In the genomic region with DNA sequence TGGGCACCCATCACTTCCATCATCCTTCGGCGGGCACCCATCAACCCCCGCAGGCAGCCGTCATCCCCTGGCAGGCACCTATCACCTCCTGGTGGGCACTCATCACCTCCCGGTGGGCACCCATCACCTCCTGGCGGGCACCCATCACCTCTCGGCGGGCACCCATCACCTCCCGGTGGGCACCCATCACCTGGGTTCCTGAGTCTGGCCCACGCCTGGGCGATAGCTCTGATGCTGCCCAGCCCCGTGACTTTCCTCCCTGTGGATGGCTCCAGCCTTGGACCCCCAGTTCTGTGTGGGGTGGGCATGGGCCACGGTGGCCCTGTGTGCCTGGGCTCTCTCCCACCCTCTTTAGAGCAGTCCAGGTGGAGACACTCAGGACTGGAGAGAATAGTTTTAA, we compare ENCODE assay signal across 23 cellular contexts. TPM values are rescaled to one million over a fixed set of nuclear protein-coding genes. Genes with fewer than 3 reads are reported as not detected.
DNase-seq lines count a peak whose midpoint lies in the region; ATAC-seq, FAIRE-seq and TF ChIP-seq lines count a peak whose summit lies in the region.
"Had no signal": no experiment of that assay in that cellular context is flagged by ENCODE, and none has a peak within 500 bp of the region (broad histone marks: within the 10 kb centered on the region; RNA-seq: fewer than 3 reads in every experiment).

No MANE protein-coding gene starts in this region.

- H3K36me3 ChIP-seq in astrocyte (ENCODE audit: insufficient read depth, low read length) (peaks cover 31% of the 10 kb centered on the region), lower lobe of right lung (peaks cover 94% of the 10 kb centered on the region), OCI-LY7 (ENCODE audit: insufficient read depth, low read length) (peaks cover 94% of the 10 kb centered on the region)

- peaks cover 21% of the 10 kb centered on the region for H4K20me1 ChIP-seq in astrocyte (ENCODE audit: insufficient read depth, low read length)
- no peaks in the 10 kb centered on the region for H4K20me1 ChIP-seq in OCI-LY7 (ENCODE audit: insufficient read depth, low read length)

- H3K27ac Mint-ChIP-seq in activated CD4-positive, alpha-beta T cell treated with anti-CD3 and anti-CD28 coated beads for 36 hours: peak overlapping the region; percentile 51
- H3K27ac Mint-ChIP-seq in activated CD4-positive, alpha-beta T cell treated with anti-CD3 and anti-CD28 coated beads, Interleukin-2, amount 10 ng/mL, durations not matched to agents 24 days and 14 days: no peak overlapping the region
- peak overlapping the region; percentile 30 for H3K27ac Mint-ChIP-seq in CD4-positive, alpha-beta T cell
- peak overlapping the region; percentile 18 for H3K27ac Mint-ChIP-seq in astrocyte (ENCODE audit: unreplicated experiment)

- no peak for DNase-seq in activated CD4-positive, alpha-beta T cell treated with anti-CD3 and anti-CD28 coated beads for 36 hours
- no peak for DNase-seq in activated CD4-positive, alpha-beta T cell treated with anti-CD3 and anti-CD28 coated beads, Interleukin-2, amount 10 ng/mL, durations not matched to agents 24 days and 14 days
- DNase-seq in CD4-positive, alpha-beta T cell: no peak
- no peak for DNase-seq in astrocyte (ENCODE audit: low read depth)
- DNase-seq in lower lobe of right lung: peak; percentile 21
- no peak for DNase-seq in OCI-LY7 (ENCODE audit: low spot score)
- no peak for DNase-seq in NCI-H2081 (lab: John Stamatoyannopoulos, UW)
- DNase-seq: 8988T; AML-193; C1 segment of cervical spinal cord; CD8-positive, alpha-beta memory T cell; KBM-7; NCI-H1105; NCI-H146; NCI-H2029; NCI-H226; NCI-H510A treated with DMSO at 0.1 percent for 48 hours; NCI-H748 treated with DMSO at 0.1 percent for 48 hours; NK-92 treated with Interleukin-12 subunit alpha and Interleukin-12 subunit beta, amount 100 ng/mL, for 24 hours had no signal

- no peak for TF ChIP-seq CTCF in CD4-positive, alpha-beta T cell (IDR thresholded peaks at IDR 0.05)
- TF ChIP-seq CTCF in astrocyte (IDR thresholded peaks at IDR 0.05; ENCODE audit: insufficient read depth, low read depth, low read length) (no peak), lower lobe of right lung (IDR thresholded peaks at IDR 0.05) (no peak), OCI-LY7 (conservative IDR thresholded peaks at IDR 0.05; ENCODE audit: low read length) (no peak)

- no peak overlapping the region for H3K4me3 Mint-ChIP-seq in activated CD4-positive, alpha-beta T cell treated with anti-CD3 and anti-CD28 coated beads for 36 hours
- no peak overlapping the region for H3K4me3 Mint-ChIP-seq in activated CD4-positive, alpha-beta T cell treated with anti-CD3 and anti-CD28 coated beads, Interleukin-2, amount 10 ng/mL, durations not matched to agents 24 days and 14 days
- H3K4me3 Mint-ChIP-seq in CD4-positive, alpha-beta T cell: no peak overlapping the region
- no peak overlapping the region for H3K4me3 Mint-ChIP-seq in astrocyte (ENCODE audit: unreplicated experiment)
- H3K4me3 Mint-ChIP-seq: CD8-positive, alpha-beta memory T cell had no signal

- no peaks in the 10 kb centered on the region for H3K27me3 Mint-ChIP-seq in activated CD4-positive, alpha-beta T cell treated with anti-CD3 and anti-CD28 coated beads for 36 hours
- no peaks in the 10 kb centered on the region for H3K27me3 Mint-ChIP-seq in activated CD4-positive, alpha-beta T cell treated with anti-CD3 and anti-CD28 coated beads, Interleukin-2, amount 10 ng/mL, durations not matched to agents 24 days and 14 days
- H3K27me3 Mint-ChIP-seq in CD4-positive, alpha-beta T cell: no peaks in the 10 kb centered on the region
- H3K27me3 Mint-ChIP-seq in astrocyte (ENCODE audit: low read depth, unreplicated experiment): no peaks in the 10 kb centered on the region

- no TSS peak for BruUV-seq in OCI-LY7 (replicated peaks; lab: Mats Ljungman, UMichigan)

- no peak overlapping the region for H3K4me2 ChIP-seq in astrocyte (ENCODE audit: low read length)
- no peak overlapping the region for H3K4me2 ChIP-seq in OCI-LY7 (ENCODE audit: low read length)

- no peak for FAIRE-seq in astrocyte (lab: Jason Lieb, UNC)
- FAIRE-seq: G401.6 had no signal

- CTCF ChIA-PET in activated CD4-positive, alpha-beta T cell treated with anti-CD3 and anti-CD28 coated beads for 36 hours (lab: Charles Lee): no interaction called here
- CTCF ChIA-PET in CD4-positive, alpha-beta T cell (lab: Charles Lee): no interaction called here
- CTCF ChIA-PET in OCI-LY7 (lab: Charles Lee; ENCODE audit: unreplicated experiment): interaction anchor here (0.6 kb wide), 1 partner anchor 123 kb away, joined by 3 read pairs; no protein-coding TSS in a partner anchor

- peaks cover 3% of the 10 kb centered on the region for H3K4me1 Mint-ChIP-seq in activated CD4-positive, alpha-beta T cell treated with anti-CD3 and anti-CD28 coated beads for 36 hours
- peaks cover 14% of the 10 kb centered on the region for H3K4me1 Mint-ChIP-seq in activated CD4-positive, alpha-beta T cell treated with anti-CD3 and anti-CD28 coated beads, Interleukin-2, amount 10 ng/mL, durations not matched to agents 24 days and 14 days
- H3K4me1 Mint-ChIP-seq in CD4-positive, alpha-beta T cell (ENCODE audit: low read depth): peaks cover 11% of the 10 kb centered on the region
- H3K4me1 Mint-ChIP-seq in astrocyte (ENCODE audit: low read depth, unreplicated experiment): no peaks in the 10 kb centered on the region

- H3K4me3 ChIP-seq in astrocyte (ENCODE audit: insufficient read depth, low read depth, low read length) (no peak overlapping the region), lower lobe of right lung (no peak overlapping the region), OCI-LY7 (ENCODE audit: low read depth, low read length, poor library complexity, severe bottlenecking) (no peak overlapping the region)
- H3K4me3 ChIP-seq: Peyer's patch had no signal

- H3K9me3 Mint-ChIP-seq in activated CD4-positive, alpha-beta T cell treated with anti-CD3 and anti-CD28 coated beads for 36 hours (ENCODE audit: low read depth): no peaks in the 10 kb centered on the region
- H3K9me3 Mint-ChIP-seq in activated CD4-positive, alpha-beta T cell treated with anti-CD3 and anti-CD28 coated beads, Interleukin-2, amount 10 ng/mL, durations not matched to agents 24 days and 14 days: no peaks in the 10 kb centered on the region
- H3K9me3 Mint-ChIP-seq in CD4-positive, alpha-beta T cell: no peaks in the 10 kb centered on the region
- H3K9me3 Mint-ChIP-seq in astrocyte (ENCODE audit: unreplicated experiment): no peaks in the 10 kb centered on the region
- H3K9me3 Mint-ChIP-seq: CD8-positive, alpha-beta memory T cell had no signal

- no peaks in the 10 kb centered on the region for H3K9me3 ChIP-seq in CD4-positive, alpha-beta T cell (ENCODE audit: control insufficient read depth, low read length)
- no peaks in the 10 kb centered on the region for H3K9me3 ChIP-seq in astrocyte (ENCODE audit: insufficient read depth, low read depth, low read length)
- H3K9me3 ChIP-seq in lower lobe of right lung: no peaks in the 10 kb centered on the region
- no peaks in the 10 kb centered on the region for H3K9me3 ChIP-seq in OCI-LY7 (ENCODE audit: low read length)
- H3K9me3 ChIP-seq: Peyer's patch had no signal

- H3K4me1 ChIP-seq in astrocyte (ENCODE audit: insufficient read depth, low read length): peaks cover 25% of the 10 kb centered on the region
- no peaks in the 10 kb centered on the region for H3K4me1 ChIP-seq in lower lobe of right lung
- no peaks in the 10 kb centered on the region for H3K4me1 ChIP-seq in OCI-LY7 (ENCODE audit: insufficient read depth, low read length, poor library complexity, severe bottlenecking)
- H3K4me1 ChIP-seq: Peyer's patch had no signal

- no peak overlapping the region for H2AFZ ChIP-seq in astrocyte (ENCODE audit: low read depth, low read length)
- no peak overlapping the region for H2AFZ ChIP-seq in OCI-LY7 (ENCODE audit: low read length)

- POLR2A ChIA-PET in activated CD4-positive, alpha-beta T cell treated with anti-CD3 and anti-CD28 coated beads for 36 hours (lab: Charles Lee): no interaction called here
- POLR2A ChIA-PET in CD4-positive, alpha-beta T cell (lab: Charles Lee): no interaction called here
- POLR2A ChIA-PET in OCI-LY7 (lab: Charles Lee): interaction anchor here (0.6 kb wide), 1 partner anchor 443 kb away, joined by 4 read pairs; no protein-coding TSS in a partner anchor

- no peak overlapping the region for H3K9ac ChIP-seq in astrocyte (ENCODE audit: low read length)

- H3K27ac ChIP-seq in CD4-positive, alpha-beta T cell (ENCODE audit: low read depth, low read length): no peak overlapping the region
- H3K27ac ChIP-seq in astrocyte (ENCODE audit: low read depth, low read length) (no peak overlapping the region), lower lobe of right lung (no peak overlapping the region), OCI-LY7 (ENCODE audit: low read depth, low read length, poor library complexity, severe bottlenecking) (no peak overlapping the region)
- H3K27ac ChIP-seq: HL-60, Peyer's patch had no signal

- intact Hi-C loops in activated CD4-positive, alpha-beta T cell treated with anti-CD3 and anti-CD28 coated beads for 36 hours (cut with DNase I, micrococcal nuclease): loop anchor here (10.0 kb wide), 1 partner anchor 173 kb away; no protein-coding TSS in a partner anchor
- intact Hi-C loops in activated CD4-positive, alpha-beta T cell treated with anti-CD3 and anti-CD28 coated beads, Interleukin-2, amount 10 ng/mL, durations not matched to agents 24 days and 14 days (cut with micrococcal nuclease): no loop called here
- intact Hi-C loops in CD4-positive, alpha-beta T cell (cut with DNase I, micrococcal nuclease): no loop called here
- intact Hi-C loops in lower lobe of right lung (cut with DNase I) (no loop called here), OCI-LY7 (cut with micrococcal nuclease; ENCODE audit: unreplicated experiment) (no loop called here)

- H3K36me3 Mint-ChIP-seq in activated CD4-positive, alpha-beta T cell treated with anti-CD3 and anti-CD28 coated beads for 36 hours (ENCODE audit: low read depth): peaks cover 80% of the 10 kb centered on the region
- peaks cover 71% of the 10 kb centered on the region for H3K36me3 Mint-ChIP-seq in activated CD4-positive, alpha-beta T cell treated with anti-CD3 and anti-CD28 coated beads, Interleukin-2, amount 10 ng/mL, durations not matched to agents 24 days and 14 days (ENCODE audit: low read depth)
- peaks cover 96% of the 10 kb centered on the region for H3K36me3 Mint-ChIP-seq in CD4-positive, alpha-beta T cell (ENCODE audit: low read depth)
- H3K36me3 Mint-ChIP-seq in astrocyte (ENCODE audit: low read depth, unreplicated experiment): peaks cover 39% of the 10 kb centered on the region

- no peak for ATAC-seq in activated CD4-positive, alpha-beta T cell treated with anti-CD3 and anti-CD28 coated beads for 36 hours
- no peak for ATAC-seq in CD4-positive, alpha-beta T cell (ENCODE audit: poor library complexity)
- no peak for ATAC-seq in lower lobe of right lung
- ATAC-seq in HG03457 (IDR thresholded peaks at IDR 0.05; ENCODE audit: unreplicated experiment): no peak

- H3K9me2 ChIP-seq in OCI-LY7 (ENCODE audit: insufficient read depth, low read length): no peaks in the 10 kb centered on the region

- no peaks in the 10 kb centered on the region for H3K27me3 ChIP-seq in CD4-positive, alpha-beta T cell (ENCODE audit: control insufficient read depth, insufficient read depth, low read length)
- H3K27me3 ChIP-seq in astrocyte (ENCODE audit: insufficient read depth, low read length) (no peaks in the 10 kb centered on the region), lower lobe of right lung (ENCODE audit: low read depth) (no peaks in the 10 kb centered on the region)
- H3K27me3 ChIP-seq: Peyer's patch had no signal

- H3K79me2 ChIP-seq in astrocyte (ENCODE audit: insufficient read depth, low read length): peaks cover 25% of the 10 kb centered on the region
- H3K79me2 ChIP-seq in OCI-LY7 (ENCODE audit: insufficient read depth, low read depth, low read length): no peaks in the 10 kb centered on the region

RNA-seq across cellular contexts. Expression of a gene that starts 29.0 kb away (rescaled TPM):
- 100 to 1,000 TPM; 133 to 183 TPM for total RNA-seq in activated CD4-positive, alpha-beta T cell treated with anti-CD3 and anti-CD28 coated beads for 36 hours
- 108 TPM in 2 replicates for total RNA-seq in activated CD4-positive, alpha-beta T cell treated with anti-CD3 and anti-CD28 coated beads, Interleukin-2, amount 10 ng/mL, durations not matched to agents 24 days and 14 days
- 100 to 1,000 TPM; 142 to 145 TPM for total RNA-seq in CD4-positive, alpha-beta T cell
- 52.4 and 53.4 TPM in 2 replicates for total RNA-seq in astrocyte
- 78.5 TPM for total RNA-seq in lower lobe of right lung
- total RNA-seq in OCI-LY7 (2014; rRNA removed; shearing (Covaris generic)): 29.0 and 33.7 TPM in 2 replicates
- total RNA-seq in OCI-LY7 (2022): 36.7 and 50.7 TPM in 2 replicates

Comparison
In these comparisons a context has a peak if more than half of its experiments do, and no peak if none do; other contexts are left out.
1. intact Hi-C loops: an anchor here in activated CD4-positive, alpha-beta T cell treated with anti-CD3 and anti-CD28 coated beads for 36 hours (10.0 kb wide); none called in activated CD4-positive, alpha-beta T cell treated with anti-CD3 and anti-CD28 coated beads, Interleukin-2, amount 10 ng/mL, durations not matched to agents 24 days and 14 days, CD4-positive, alpha-beta T cell, lower lobe of right lung and OCI-LY7.